Comparison of ENCODE assay signal across 9 cellular contexts in genomic region chr11:101127699-101128570, GRCh38. TPM values are rescaled to one million over a fixed set of nuclear protein-coding genes. Genes with fewer than 3 reads are reported as not detected.
DNase-seq lines count a peak whose midpoint lies in the region; ATAC-seq and TF ChIP-seq lines count a peak whose summit lies in the region.
"Had no signal": no experiment of that assay in that cellular context is flagged by ENCODE, and none has a peak within 500 bp of the region (broad histone marks: within the 10 kb centered on the region; RNA-seq: fewer than 3 reads in every experiment).

No MANE protein-coding gene starts in this region.

- H3K27me3 ChIP-seq in liver (ENCODE audit: control insufficient read depth in 4 of 4, insufficient read depth in 4 of 4, low read length in 3 of 4) (peaks cover 0 to 18% (median 5%) of the 10 kb centered on the region in 4 donors), tibial artery (no peaks in the 10 kb centered on the region)

- peaks cover 10 to 30% (median 25%) of the 10 kb centered on the region in 4 donors for H3K4me1 ChIP-seq in liver (ENCODE audit: control insufficient read depth in 4 of 4, insufficient read depth in 4 of 4, low read length in 3 of 4)
- peaks cover 0 to 37% (median 13%) of the 10 kb centered on the region in 4 donors for H3K4me1 ChIP-seq in tibial artery

- H3K9me3 ChIP-seq in liver (ENCODE audit: control insufficient read depth in 4 of 4, low read length in 3 of 4): no peaks in the 10 kb centered on the region
- H3K9me3 ChIP-seq in tibial artery: no peaks in the 10 kb centered on the region

- TF ChIP-seq RAD21 in liver (IDR thresholded peaks at IDR 0.05): peak in 1 of 2 donors; percentile 13

- no peak overlapping the region for H3K27ac ChIP-seq in liver (ENCODE audit: low read depth in 1 of 2, low read length in 2 of 2)
- H3K27ac ChIP-seq in tibial artery: peak overlapping the region; percentile 95 to 97

- no peak for ATAC-seq in GM18498 (IDR thresholded peaks at IDR 0.05; ENCODE audit: unreplicated experiment)

- WGBS in liver: 3% methylated on average over 93 of the region's 93 CpGs

- no peak overlapping the region for H3K9ac ChIP-seq in liver (ENCODE audit: low read depth in 1 of 2, low read length in 2 of 2)

- intact Hi-C loops in tibial artery (cut with DNase I; ENCODE audit: low total_unique reads): loop anchor here (10.0 kb wide), 1 partner anchor 443 kb away; the partner anchor contains the start of gene ARHGAP42

- TF ChIP-seq CTCF in cardiac fibroblast (IDR thresholded peaks at IDR 0.05; ENCODE audit: low read depth, low read length) (no peak), liver (IDR thresholded peaks at IDR 0.05; ENCODE audit: low read depth, low read length, missing input control) (no peak), tibial artery (IDR thresholded peaks at IDR 0.05) (peak in 1 of 2 experiments; percentile 4)

- H3K36me3 ChIP-seq in liver (ENCODE audit: control insufficient read depth in 4 of 4, insufficient read depth in 3 of 4, low read depth in 1 of 4, low read length in 3 of 4): no peaks in the 10 kb centered on the region
- no peaks in the 10 kb centered on the region for H3K36me3 ChIP-seq in tibial artery

- peak overlapping the region; percentile 46 to 48 for H3K4me3 ChIP-seq in cardiac fibroblast (replicated peaks in 1 of 2; ENCODE audit: low read depth in 2 of 2, low read length in 2 of 2)
- peak overlapping the region in 2 of 3 donors; percentile 57 to 73 for H3K4me3 ChIP-seq in liver (ENCODE audit: low read depth in 1 of 3, low read length in 3 of 3)
- H3K4me3 ChIP-seq in tibial artery: peak overlapping the region; percentile 78 to 82

- DNase-seq in NCI-H748 (lab: John Stamatoyannopoulos, UW; ENCODE audit: unreplicated experiment) (peak; percentile 50), NCI-H748 treated with DMSO at 0.1 percent for 48 hours (lab: John Stamatoyannopoulos, UW) (no peak), cardiac fibroblast (ENCODE audit: low read depth in 2 of 2) (no peak), tibial artery (peak; percentile 47 to 85), SHP77 treated with DMSO at 0.1 percent for 48 hours (lab: John Stamatoyannopoulos, UW) (no peak), NCI-H226 (no peak)

TF ChIP-seq in liver, 16 proteins besides CTCF, POLR2A, EP300 and RAD21:
- TF ChIP-seq HNF4A (conservative IDR thresholded peaks at IDR 0.05) (no peak), NR2F2 (IDR thresholded peaks at IDR 0.05) (no peak), EGR1 (IDR thresholded peaks at IDR 0.05; ENCODE audit: low read depth in 2 of 2) (no peak), REST (IDR thresholded peaks at IDR 0.05) (no peak), RXRA (IDR thresholded peaks at IDR 0.05) (no peak), TAF1 (conservative IDR thresholded peaks at IDR 0.05) (no peak), FOXA2 (IDR thresholded peaks at IDR 0.05) (no peak), FOXA1 (IDR thresholded peaks at IDR 0.05) (no peak), YY1 (IDR thresholded peaks at IDR 0.05) (no peak), ZBTB33 (IDR thresholded peaks at IDR 0.05) (no peak), SP1 (IDR thresholded peaks at IDR 0.05) (no peak), JUND (IDR thresholded peaks at IDR 0.05) (no peak), HNF4G (IDR thresholded peaks at IDR 0.05) (no peak), MAX (IDR thresholded peaks at IDR 0.05) (no peak)

RNA-seq across cellular contexts. Expression of gene PGR, which starts 1.7 kb away (rescaled TPM):
- total RNA-seq in liver: under 1 TPM in 1 of 2 donors, not detected in 1; 0.17 TPM
- polyA plus RNA-seq in liver: under 1 TPM; 0.04 to 0.16 TPM
- polyA plus RNA-seq: BJ had no signal

Comparison
In these comparisons a context has a peak if more than half of its experiments do, and no peak if none do; other contexts are left out.
1. DNase-seq: peak in NCI-H748 (single experiment) and tibial artery (2 of 2); none in NCI-H748 treated with DMSO at 0.1 percent for 48 hours (single experiment), cardiac fibroblast (0 of 2), SHP77 treated with DMSO at 0.1 percent for 48 hours (single experiment) and NCI-H226 (single experiment).
2. H3K27ac ChIP-seq: peak in tibial artery (2 of 2); none in liver (0 of 2).
3. Peak in every context shown above with its lines, with median percentiles within 50 percentile points of each other: H3K4me3 ChIP-seq.